Comparison of ENCODE assay signal across 10 cellular contexts in genomic region chr15:77026501-77027110, GRCh38. TPM values are rescaled to one million over a fixed set of nuclear protein-coding genes. Genes with fewer than 3 reads are reported as not detected.
DNase-seq lines count a peak whose midpoint lies in the region; ATAC-seq, FAIRE-seq and TF ChIP-seq lines count a peak whose summit lies in the region.
"Had no signal": no experiment of that assay in that cellular context is flagged by ENCODE, and none has a peak within 500 bp of the region (broad histone marks: within the 10 kb centered on the region; RNA-seq: fewer than 3 reads in every experiment).

No MANE protein-coding gene starts in this region.

- no peak overlapping the region for H2BK5ac ChIP-seq in H1 (ENCODE audit: low read depth, low read length)
- H2BK5ac ChIP-seq in mesenchymal stem cell (ENCODE audit: low read depth, low read length, poor library complexity, severe bottlenecking): no peak overlapping the region

- no peak overlapping the region for H4K5ac ChIP-seq in H1 (ENCODE audit: insufficient read length, low read depth, low read length)

- no peak overlapping the region for H3K56ac ChIP-seq in H1 (replicated peaks; ENCODE audit: insufficient read length, low read depth, low read length)

- TF ChIP-seq POLR2A in H1 (IDR thresholded peaks at IDR 0.05; ENCODE audit: control extremely low read depth in 1 of 2, low read depth in 2 of 2, low read length in 2 of 2): no peak

- no peak for TF ChIP-seq EP300 in H1 (IDR thresholded peaks at IDR 0.05; ENCODE audit: borderline replicate concordance in 1 of 2, low read depth in 2 of 2, low read length in 2 of 2)

- H3K23me2 ChIP-seq in H1 (ENCODE audit: low read depth, low read length): peaks cover 4% of the 10 kb centered on the region; the same call in 1 of the 2 replicates

- FAIRE-seq in H1 (lab: Jason Lieb, UNC) (no peak), pancreas (lab: Jason Lieb, UNC) (no peak)

- H3K4me3 ChIP-seq in CD8-positive, alpha-beta memory T cell (ENCODE audit: low read length): no peak overlapping the region
- H3K4me3 ChIP-seq in H1 (ENCODE audit: extremely low read depth in 1 of 4, insufficient read depth in 2 of 4, low read depth in 3 of 4, low read length in 4 of 4) (no peak overlapping the region), pancreas (no peak overlapping the region), lower lobe of right lung (no peak overlapping the region), mesenchymal stem cell (ENCODE audit: insufficient read depth in 1 of 2, low read depth in 1 of 2, low read length in 2 of 2) (no peak overlapping the region)

- peak overlapping the region; percentile 84; the same call in 1 of the 2 replicates for H2BK12ac ChIP-seq in H1 (ENCODE audit: low read depth, low read length)
- no peak overlapping the region for H2BK12ac ChIP-seq in mesenchymal stem cell (ENCODE audit: low read length in 2 of 2)

- H2BK15ac ChIP-seq in H1 (ENCODE audit: low read length) (peak overlapping the region; percentile 97), mesenchymal stem cell (ENCODE audit: low read depth, poor library complexity, severe bottlenecking) (no peak overlapping the region)

- H2BK20ac ChIP-seq in H1 (ENCODE audit: low read length): no peak overlapping the region

- ATAC-seq in pancreas (no peak), GM21576 (IDR thresholded peaks at IDR 0.05; ENCODE audit: unreplicated experiment) (no peak), lower lobe of right lung (no peak), HG03378 (IDR thresholded peaks at IDR 0.05; ENCODE audit: unreplicated experiment) (no peak)

- H3K79me1 ChIP-seq in H1 (ENCODE audit: low read depth, low read length): no peaks in the 10 kb centered on the region
- no peaks in the 10 kb centered on the region for H3K79me1 ChIP-seq in mesenchymal stem cell (replicated peaks; ENCODE audit: low read length, poor library complexity, severe bottlenecking)

- H3K18ac ChIP-seq in H1 (ENCODE audit: extremely low read depth, low read length) (no peak overlapping the region), mesenchymal stem cell (ENCODE audit: low read depth in 1 of 2, low read length in 2 of 2) (no peak overlapping the region)

- no peak overlapping the region for H3K4me3 Mint-ChIP-seq in CD8-positive, alpha-beta memory T cell
- no peak overlapping the region for H3K4me3 Mint-ChIP-seq in activated CD4-positive, alpha-beta memory T cell treated with anti-CD3 and anti-CD28 coated beads for 36 hours

- H3K36me3 ChIP-seq in CD8-positive, alpha-beta memory T cell (ENCODE audit: insufficient read depth, low read length): peaks cover 23% of the 10 kb centered on the region
- H3K36me3 ChIP-seq in H1 (ENCODE audit: control insufficient read depth in 2 of 4, insufficient read depth in 4 of 4, low read length in 3 of 4) (no peaks in the 10 kb centered on the region), pancreas (no peaks in the 10 kb centered on the region), lower lobe of right lung (no peaks in the 10 kb centered on the region), mesenchymal stem cell (ENCODE audit: control insufficient read depth in 1 of 2, insufficient read depth in 2 of 2, low read depth in 1 of 2, low read length in 2 of 2) (no peaks in the 10 kb centered on the region)

- POLR2A ChIA-PET in CD8-positive, alpha-beta memory T cell (lab: Charles Lee): interaction anchor here (5.6 kb wide), 1 partner anchor 31 kb away, joined by 38 read pairs; the partner anchor contains the start of gene PSTPIP1
- POLR2A ChIA-PET in activated CD4-positive, alpha-beta memory T cell treated with anti-CD3 and anti-CD28 coated beads for 36 hours (lab: Charles Lee): no interaction called here
- POLR2A ChIA-PET in H1 (lab: Charles Lee; ENCODE audit: partially characterized antibody): no interaction called here

- H3K23ac ChIP-seq in H1 (ENCODE audit: insufficient read length) (no peak overlapping the region), mesenchymal stem cell (ENCODE audit: low read length in 2 of 2) (no peak overlapping the region)

- H2BK120ac ChIP-seq in H1 (replicated peaks; ENCODE audit: low read depth, low read length) (no peak overlapping the region), mesenchymal stem cell (ENCODE audit: low read depth, low read length) (no peak overlapping the region)

- TF ChIP-seq CTCF in H1 (IDR thresholded peaks at IDR 0.05; ENCODE audit: control extremely low read depth in 1 of 3, insufficient read depth in 1 of 3, low read depth in 1 of 3, low read length in 3 of 3): no peak
- no peak for TF ChIP-seq CTCF in pancreas (IDR thresholded peaks at IDR 0.05)
- no peak for TF ChIP-seq CTCF in lower lobe of right lung (IDR thresholded peaks at IDR 0.05)

- H4K8ac ChIP-seq in H1 (ENCODE audit: extremely low read depth, insufficient read depth, low read length): peak overlapping the region; percentile 32; the same call in 1 of the 2 replicates
- H4K8ac ChIP-seq in mesenchymal stem cell (ENCODE audit: low read length): no peak overlapping the region

- peak overlapping the region in 6 of 8 donors; percentile 36 to 84 (median 56) for H3K27ac Mint-ChIP-seq in CD8-positive, alpha-beta memory T cell
- H3K27ac Mint-ChIP-seq in activated CD4-positive, alpha-beta memory T cell treated with anti-CD3 and anti-CD28 coated beads for 36 hours: peak overlapping the region; percentile 69

- H3K79me2 ChIP-seq in H1 (ENCODE audit: control insufficient read depth in 1 of 2, insufficient read depth in 2 of 2, low read length in 2 of 2): no peaks in the 10 kb centered on the region

- H3K4me1 Mint-ChIP-seq in CD8-positive, alpha-beta memory T cell: peaks cover 28 to 49% (median 34%) of the 10 kb centered on the region in 3 donors
- peaks cover 28% of the 10 kb centered on the region for H3K4me1 Mint-ChIP-seq in activated CD4-positive, alpha-beta memory T cell treated with anti-CD3 and anti-CD28 coated beads for 36 hours (ENCODE audit: low read depth)

- no peaks in the 10 kb centered on the region for H4K20me1 ChIP-seq in H1 (replicated peaks in 1 of 2; ENCODE audit: control insufficient read depth in 1 of 2, insufficient read depth in 2 of 2, low read length in 2 of 2)

- H3K9me3 Mint-ChIP-seq in CD8-positive, alpha-beta memory T cell: no peaks in the 10 kb centered on the region
- no peaks in the 10 kb centered on the region for H3K9me3 Mint-ChIP-seq in activated CD4-positive, alpha-beta memory T cell treated with anti-CD3 and anti-CD28 coated beads for 36 hours

- CTCF ChIA-PET in CD8-positive, alpha-beta memory T cell (lab: Charles Lee): interaction anchor here (1.2 to 6.6 kb wide), 3 partner anchors 9 to 53 kb away, joined by 3 to 78 read pairs (median 6); partner anchors contain the start of gene PSTPIP1
- CTCF ChIA-PET in activated CD4-positive, alpha-beta memory T cell treated with anti-CD3 and anti-CD28 coated beads for 36 hours (lab: Charles Lee): interaction anchor here (0.8 to 2.6 kb wide), 4 partner anchors 50 to 517 kb away, joined by 3 to 9 read pairs (median 5); no protein-coding TSS in a partner anchor
- CTCF ChIA-PET in H1 (lab: Charles Lee; ENCODE audit: partially characterized antibody): interaction anchor here (0.8 to 5.8 kb wide), 9 partner anchors 8 to 607 kb away, joined by 3 to 77 read pairs (median 4); no protein-coding TSS in a partner anchor

- no peak for TF ChIP-seq RAD21 in H1 (IDR thresholded peaks at IDR 0.05 in 1 of 2, conservative IDR thresholded peaks at IDR 0.05 in 1 of 2; ENCODE audit: low read depth in 2 of 2, low read length in 2 of 2)

- peaks cover 0 to under 1% of the 10 kb centered on the region in 2 donors for H3K27me3 Mint-ChIP-seq in CD8-positive, alpha-beta memory T cell
- no peaks in the 10 kb centered on the region for H3K27me3 Mint-ChIP-seq in activated CD4-positive, alpha-beta memory T cell treated with anti-CD3 and anti-CD28 coated beads for 36 hours

- H3K14ac ChIP-seq in H1 (ENCODE audit: insufficient read length): no peak overlapping the region
- no peak overlapping the region for H3K14ac ChIP-seq in mesenchymal stem cell (ENCODE audit: low read length in 2 of 2)

- H2AFZ ChIP-seq in H1 (ENCODE audit: low read length): no peak overlapping the region
- no peak overlapping the region for H2AFZ ChIP-seq in mesenchymal stem cell (ENCODE audit: low read depth, low read length)

- H2AK5ac ChIP-seq in H1 (ENCODE audit: low read depth, low read length): 0 out of 2 replicates have a peak overlapping the region, but pooled peaks have one; percentile 65
- H2AK5ac ChIP-seq in mesenchymal stem cell (ENCODE audit: low read length, severe bottlenecking): no peak overlapping the region

- DNase-seq in CD8-positive, alpha-beta memory T cell: peak in 2 of 5 donors; percentile 0 to 43
- peak; percentile 6 for DNase-seq in activated CD4-positive, alpha-beta memory T cell treated with anti-CD3 and anti-CD28 coated beads for 36 hours
- DNase-seq in H1 (ENCODE audit: low read depth in 1 of 2, low spot score in 2 of 2): peak in 1 of 2 experiments; percentile 44
- peak in 4 of 6 donors; percentile 1 to 49 (median 28) for DNase-seq in pancreas
- no peak for DNase-seq in lower lobe of right lung
- DNase-seq in mesenchymal stem cell: no peak

- H3K4ac ChIP-seq in H1 (replicated peaks; ENCODE audit: insufficient read length, low read depth, low read length) (no peak overlapping the region), mesenchymal stem cell (ENCODE audit: low read depth in 1 of 2, low read length in 2 of 2) (no peak overlapping the region)

- H3K9ac ChIP-seq in H1 (replicated peaks in 1 of 4; ENCODE audit: extremely low read depth in 1 of 4, low read depth in 3 of 4, low read length in 3 of 4) (no peak overlapping the region), mesenchymal stem cell (ENCODE audit: low read length) (no peak overlapping the region)

- H3K4me2 ChIP-seq in H1 (ENCODE audit: insufficient read depth in 1 of 2, low read depth in 2 of 2, low read length in 2 of 2): no peak overlapping the region; a peak in 1 of 4 replicates
- no peak overlapping the region for H3K4me2 ChIP-seq in mesenchymal stem cell (ENCODE audit: low read length, poor library complexity, severe bottlenecking)

- 94% methylated on average over 12 of the region's 12 CpGs; no CpG with 5 or more reads in 1 of the 2 experiments for WGBS in H1 (ENCODE audit: extremely low coverage in 1 of 2, insufficient coverage in 1 of 2, insufficient read length in 1 of 2, insufficient replicate concordance in 2 of 2, low coverage in 1 of 2, low lambda C conversion rate in 2 of 2, missing lambda C conversion rate in 1 of 2), 2 experiments
- WGBS in pancreas, 2 donors: 88 to 91% methylated on average over 12 of the region's 12 CpGs
- 85% methylated on average over 10 of the region's 12 CpGs for WGBS in mesenchymal stem cell

- intact Hi-C loops in activated CD4-positive, alpha-beta memory T cell treated with anti-CD3 and anti-CD28 coated beads for 36 hours (cut with micrococcal nuclease): no loop called here
- intact Hi-C loops in pancreas (cut with DNase I): loop anchor here in 1 of 3 donors (10.0 kb wide), 1 partner anchor 518 kb away; no protein-coding TSS in a partner anchor
- intact Hi-C loops in lower lobe of right lung (cut with DNase I): no loop called here

- H3K4me1 ChIP-seq in CD8-positive, alpha-beta memory T cell (ENCODE audit: insufficient read depth, low read length): peaks cover 27% of the 10 kb centered on the region
- H3K4me1 ChIP-seq in H1 (replicated peaks in 1 of 4; ENCODE audit: control insufficient read depth in 3 of 4, insufficient read depth in 4 of 4, low read length in 3 of 4): peaks cover 0 to 24% (median 8%) of the 10 kb centered on the region in 4 experiments; a peak in 5 of 7 replicates
- H3K4me1 ChIP-seq in pancreas: peaks cover 0 to 4% (median 3%) of the 10 kb centered on the region in 3 donors
- H3K4me1 ChIP-seq in lower lobe of right lung: peaks cover 8% of the 10 kb centered on the region
- H3K4me1 ChIP-seq in mesenchymal stem cell (ENCODE audit: control insufficient read depth, insufficient read depth, low read depth, low read length): peaks cover 32% of the 10 kb centered on the region

- peaks cover 7 to 80% (median 9%) of the 10 kb centered on the region in 3 donors for H3K36me3 Mint-ChIP-seq in CD8-positive, alpha-beta memory T cell
- H3K36me3 Mint-ChIP-seq in activated CD4-positive, alpha-beta memory T cell treated with anti-CD3 and anti-CD28 coated beads for 36 hours: peaks cover 41% of the 10 kb centered on the region

- no peaks in the 10 kb centered on the region for H3K9me3 ChIP-seq in CD8-positive, alpha-beta memory T cell (ENCODE audit: low read length)
- H3K9me3 ChIP-seq in H1 (ENCODE audit: insufficient read depth in 2 of 2, low read depth in 1 of 2, low read length in 1 of 2): no peaks in the 10 kb centered on the region
- no peaks in the 10 kb centered on the region for H3K9me3 ChIP-seq in pancreas
- H3K9me3 ChIP-seq in lower lobe of right lung: no peaks in the 10 kb centered on the region
- H3K9me3 ChIP-seq in mesenchymal stem cell (ENCODE audit: control insufficient read depth, low read length): no peaks in the 10 kb centered on the region

- no peak overlapping the region for H4K91ac ChIP-seq in H1 (replicated peaks; ENCODE audit: insufficient read length, low read length)
- no peak overlapping the region for H4K91ac ChIP-seq in mesenchymal stem cell (ENCODE audit: low read length)

- H3K27me3 ChIP-seq in CD8-positive, alpha-beta memory T cell (ENCODE audit: insufficient read depth, low read length, poor library complexity, severe bottlenecking): no peaks in the 10 kb centered on the region
- peaks cover 0 to 7% (median 0%) of the 10 kb centered on the region in 4 experiments; a peak in 4 of 7 replicates for H3K27me3 ChIP-seq in H1 (replicated peaks in 1 of 4; ENCODE audit: control insufficient read depth in 3 of 4, extremely low read depth in 1 of 4, insufficient read depth in 3 of 4, low read length in 3 of 4)
- H3K27me3 ChIP-seq in pancreas: no peaks in the 10 kb centered on the region
- H3K27me3 ChIP-seq in lower lobe of right lung (ENCODE audit: low read depth): no peaks in the 10 kb centered on the region
- H3K27me3 ChIP-seq in mesenchymal stem cell (ENCODE audit: control insufficient read depth in 1 of 2, insufficient read depth in 1 of 2, low read length in 2 of 2): peaks cover 10 to 38% of the 10 kb centered on the region in 2 experiments

- H3K27ac ChIP-seq in CD8-positive, alpha-beta memory T cell (ENCODE audit: low read depth, low read length): no peak overlapping the region
- H3K27ac ChIP-seq in H1 (ENCODE audit: low read depth, low read length) (no peak overlapping the region), pancreas (no peak overlapping the region), lower lobe of right lung (no peak overlapping the region), mesenchymal stem cell (ENCODE audit: low read length, poor library complexity, severe bottlenecking) (no peak overlapping the region)

RNA-seq across cellular contexts. Expression of gene PSTPIP1, which starts 31.7 kb away (rescaled TPM):
- total RNA-seq in CD8-positive, alpha-beta memory T cell: 100 to 1,000 TPM; 123 to 127 TPM
- polyA plus RNA-seq in CD8-positive, alpha-beta memory T cell: 83.1 TPM
- total RNA-seq in activated CD4-positive, alpha-beta memory T cell treated with anti-CD3 and anti-CD28 coated beads for 36 hours: 100 to 1,000 TPM; 155 to 164 TPM
- total RNA-seq in H1 (2021; fragmentation: NEBNext Ultra II Directional; extraction: Animal tissue kit (Norgen Biotek cat#: 25700)): 0.63 and 1.8 TPM in 2 replicates
- 1.6 and 3.0 TPM in 2 replicates for polyA plus RNA-seq in H1 (2011; rRNA removed)
- 2.1 TPM for polyA plus RNA-seq in H1 (2011; cell fraction: cytosol; rRNA removed)
- polyA plus RNA-seq in H1 (2011; cell fraction: nucleus; rRNA removed): 4.1 TPM
- polyA plus RNA-seq in H1 (2012, experiment 1 of 2): 1.2 to 3.1 TPM (median 2.2 TPM) in 3 of 4 replicates, not detected in the other
- polyA plus RNA-seq in H1 (2012, experiment 2 of 2): 1.1 TPM
- 0.95 TPM for polyA plus RNA-seq in H1 (2013, experiment 1 of 2)
- polyA plus RNA-seq in H1 (2013, experiment 2 of 2): 1.7 TPM
- polyA minus RNA-seq in H1 (2011; rRNA and poly(A)+ RNA removed): 0.32 and 0.60 TPM in 2 replicates
- polyA minus RNA-seq in H1 (2011; cell fraction: cytosol; rRNA and poly(A)+ RNA removed): not detected
- polyA minus RNA-seq in H1 (2011; cell fraction: nucleus; rRNA and poly(A)+ RNA removed): 1.1 TPM
- 1 to 10 TPM in 4 of 6 donors, under 1 TPM in 1, not detected in 1; 0.83 to 4.9 (median 3.1) TPM for total RNA-seq in pancreas
- 1 to 10 TPM; 3.6 to 6.2 TPM for polyA plus RNA-seq in pancreas
- total RNA-seq in lower lobe of right lung: 18.4 TPM
- not detected for polyA plus RNA-seq in mesenchymal stem cell (2013, experiment 1 of 2)
- not detected for polyA plus RNA-seq in mesenchymal stem cell (2013, experiment 2 of 2)
- total RNA-seq: NCI-H460, SK-MEL-5 had no signal

RNA-seq across cellular contexts. Expression of gene TSPAN3, which starts 44.3 kb away (rescaled TPM):
- 10 to 100 TPM; 59.3 to 60.5 TPM for total RNA-seq in CD8-positive, alpha-beta memory T cell
- 45.2 TPM for polyA plus RNA-seq in CD8-positive, alpha-beta memory T cell
- total RNA-seq in activated CD4-positive, alpha-beta memory T cell treated with anti-CD3 and anti-CD28 coated beads for 36 hours: 10 to 100 TPM; 28.9 to 29.1 TPM
- 107 and 112 TPM in 2 replicates for total RNA-seq in H1 (2021; fragmentation: NEBNext Ultra II Directional; extraction: Animal tissue kit (Norgen Biotek cat#: 25700))
- polyA plus RNA-seq in H1 (2011; rRNA removed) (172 and 238 TPM in 2 replicates), pancreas (100 to 1,000 TPM in 1 of 2 donors, 10 to 100 TPM in 1; 86.7 to 173 TPM)
- polyA plus RNA-seq in H1 (2011; cell fraction: cytosol; rRNA removed): 185 TPM
- polyA plus RNA-seq in H1 (2011; cell fraction: nucleus; rRNA removed): 71.9 TPM
- 145 to 155 TPM (median 153 TPM) in 4 replicates for polyA plus RNA-seq in H1 (2012, experiment 1 of 2)
- 35.1 TPM for polyA plus RNA-seq in H1 (2012, experiment 2 of 2)
- 119 TPM for polyA plus RNA-seq in H1 (2013, experiment 1 of 2)
- polyA plus RNA-seq in H1 (2013, experiment 2 of 2): 154 TPM
- polyA minus RNA-seq in H1 (2011; rRNA and poly(A)+ RNA removed): 197 and 215 TPM in 2 replicates
- polyA minus RNA-seq in H1 (2011; cell fraction: cytosol; rRNA and poly(A)+ RNA removed): 77.6 TPM
- polyA minus RNA-seq in H1 (2011; cell fraction: nucleus; rRNA and poly(A)+ RNA removed): 44.1 TPM
- total RNA-seq in pancreas (100 to 1,000 TPM in 2 of 6 donors, 10 to 100 TPM in 4; 71.6 to 158 (median 88.5) TPM), lower lobe of right lung (292 TPM)
- 226 TPM for polyA plus RNA-seq in mesenchymal stem cell (2013, experiment 1 of 2)
- polyA plus RNA-seq in mesenchymal stem cell (2013, experiment 2 of 2): 236 TPM

Comparison
In these comparisons a context has a peak if more than half of its experiments do, and no peak if none do; other contexts are left out.
1. DNase-seq: peak in activated CD4-positive, alpha-beta memory T cell treated with anti-CD3 and anti-CD28 coated beads for 36 hours (single experiment) and pancreas (4 of 6); none in lower lobe of right lung (single experiment) and mesenchymal stem cell (single experiment).